ENCODE assay signal across 1 cellular context in the genomic region with DNA sequence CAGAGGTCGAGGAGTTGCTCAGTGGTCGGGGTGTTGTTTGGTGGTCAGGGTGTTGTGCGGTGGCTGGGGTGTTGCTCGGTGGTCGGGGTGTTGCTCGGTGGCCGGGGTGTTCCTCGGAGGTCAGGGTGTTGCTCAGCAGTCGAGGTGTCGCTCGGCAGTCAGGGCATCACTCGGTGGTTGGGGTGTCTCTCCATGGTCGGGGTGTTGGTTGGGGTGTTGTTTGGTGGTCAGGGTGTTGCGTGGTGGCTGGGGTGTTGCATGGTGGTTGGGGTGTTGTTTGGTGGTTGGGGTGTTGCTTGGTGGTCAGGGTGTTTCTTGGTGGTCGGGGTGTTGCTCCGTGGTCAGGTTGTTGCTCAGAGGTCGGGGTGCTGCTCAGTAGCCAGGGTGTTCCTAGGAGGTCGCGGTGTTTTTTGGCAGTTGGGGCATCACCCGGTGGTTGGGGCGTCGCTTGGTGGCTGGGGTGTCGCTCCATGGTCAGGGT.
TF ChIP-seq lines count a peak whose summit lies in the region.

No MANE protein-coding gene starts in this region.

TF ChIP-seq in HepG2, 621 proteins besides CTCF, POLR2A, EP300 and RAD21:
- TF ChIP-seq ATF7-NPFF (CRISPR knock-in tag; IDR thresholded peaks at IDR 0.05; ENCODE audit: low read depth) (no peak), ZNF83 (CRISPR knock-in tag; IDR thresholded peaks at IDR 0.05; ENCODE audit: borderline replicate concordance) (no peak), ELF1 (CRISPR knock-in tag; IDR thresholded peaks at IDR 0.05) (no peak), AGO2 (optimal IDR thresholded peaks at IDR 0.05; ENCODE audit: low read depth, low read length) (no peak), ZNF33B (CRISPR knock-in tag; IDR thresholded peaks at IDR 0.05) (no peak), NPAS2 (CRISPR knock-in tag; IDR thresholded peaks at IDR 0.05; ENCODE audit: borderline replicate concordance) (no peak), SP1 (IDR thresholded peaks at IDR 0.05) (no peak), SP1 (CRISPR knock-in tag; IDR thresholded peaks at IDR 0.05) (no peak), MXD1 (CRISPR knock-in tag; IDR thresholded peaks at IDR 0.05) (no peak), ZBTB8A (CRISPR knock-in tag; IDR thresholded peaks at IDR 0.05; ENCODE audit: borderline replicate concordance, low read depth) (no peak), ZNF577 (CRISPR knock-in tag; IDR thresholded peaks at IDR 0.05; ENCODE audit: borderline replicate concordance, low read depth) (no peak), ZNF615 (CRISPR knock-in tag; IDR thresholded peaks at IDR 0.05; ENCODE audit: borderline replicate concordance) (no peak), PRPF4 (IDR thresholded peaks at IDR 0.05; ENCODE audit: low read depth, low read length, poor library complexity, severe bottlenecking) (no peak), ATF1 (CRISPR knock-in tag; IDR thresholded peaks at IDR 0.05) (no peak)
- TF ChIP-seq, protein P1, sequence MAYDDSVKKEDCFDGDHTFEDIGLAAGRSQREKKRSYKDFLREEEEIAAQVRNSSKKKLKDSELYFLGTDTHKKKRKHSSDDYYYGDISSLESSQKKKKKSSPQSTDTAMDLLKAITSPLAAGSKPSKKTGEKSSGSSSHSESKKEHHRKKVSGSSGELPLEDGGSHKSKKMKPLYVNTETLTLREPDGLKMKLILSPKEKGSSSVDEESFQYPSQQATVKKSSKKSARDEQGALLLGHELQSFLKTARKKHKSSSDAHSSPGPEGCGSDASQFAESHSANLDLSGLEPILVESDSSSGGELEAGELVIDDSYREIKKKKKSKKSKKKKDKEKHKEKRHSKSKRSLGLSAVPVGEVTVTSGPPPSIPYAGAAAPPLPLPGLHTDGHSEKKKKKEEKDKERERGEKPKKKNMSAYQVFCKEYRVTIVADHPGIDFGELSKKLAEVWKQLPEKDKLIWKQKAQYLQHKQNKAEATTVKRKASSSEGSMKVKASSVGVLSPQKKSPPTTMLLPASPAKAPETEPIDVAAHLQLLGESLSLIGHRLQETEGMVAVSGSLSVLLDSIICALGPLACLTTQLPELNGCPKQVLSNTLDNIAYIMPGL (CRISPR knock-in tag; IDR thresholded peaks at IDR 0.05; ENCODE audit: borderline replicate concordance in 1 of 2, low read depth in 1 of 2), result no peak
- TF ChIP-seq, protein P2, sequence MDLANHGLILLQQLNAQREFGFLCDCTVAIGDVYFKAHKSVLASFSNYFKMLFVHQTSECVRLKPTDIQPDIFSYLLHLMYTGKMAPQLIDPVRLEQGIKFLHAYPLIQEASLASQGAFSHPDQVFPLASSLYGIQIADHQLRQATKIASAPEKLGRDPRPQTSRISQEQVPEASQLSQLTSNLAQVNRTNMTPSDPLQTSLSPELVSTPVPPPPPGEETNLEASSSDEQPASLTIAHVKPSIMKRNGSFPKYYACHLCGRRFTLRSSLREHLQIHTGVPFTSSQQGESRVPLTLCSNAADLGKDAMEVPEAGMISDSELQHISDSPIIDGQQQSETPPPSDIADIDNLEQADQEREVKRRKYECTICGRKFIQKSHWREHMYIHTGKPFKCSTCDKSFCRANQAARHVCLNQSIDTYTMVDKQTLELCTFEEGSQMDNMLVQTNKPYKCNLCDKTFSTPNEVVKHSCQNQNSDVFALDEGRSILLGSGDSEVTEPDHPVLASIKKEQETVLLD (CRISPR knock-in tag; IDR thresholded peaks at IDR 0.05; ENCODE audit: low read depth), result no peak
- TF ChIP-seq, protein P3, sequence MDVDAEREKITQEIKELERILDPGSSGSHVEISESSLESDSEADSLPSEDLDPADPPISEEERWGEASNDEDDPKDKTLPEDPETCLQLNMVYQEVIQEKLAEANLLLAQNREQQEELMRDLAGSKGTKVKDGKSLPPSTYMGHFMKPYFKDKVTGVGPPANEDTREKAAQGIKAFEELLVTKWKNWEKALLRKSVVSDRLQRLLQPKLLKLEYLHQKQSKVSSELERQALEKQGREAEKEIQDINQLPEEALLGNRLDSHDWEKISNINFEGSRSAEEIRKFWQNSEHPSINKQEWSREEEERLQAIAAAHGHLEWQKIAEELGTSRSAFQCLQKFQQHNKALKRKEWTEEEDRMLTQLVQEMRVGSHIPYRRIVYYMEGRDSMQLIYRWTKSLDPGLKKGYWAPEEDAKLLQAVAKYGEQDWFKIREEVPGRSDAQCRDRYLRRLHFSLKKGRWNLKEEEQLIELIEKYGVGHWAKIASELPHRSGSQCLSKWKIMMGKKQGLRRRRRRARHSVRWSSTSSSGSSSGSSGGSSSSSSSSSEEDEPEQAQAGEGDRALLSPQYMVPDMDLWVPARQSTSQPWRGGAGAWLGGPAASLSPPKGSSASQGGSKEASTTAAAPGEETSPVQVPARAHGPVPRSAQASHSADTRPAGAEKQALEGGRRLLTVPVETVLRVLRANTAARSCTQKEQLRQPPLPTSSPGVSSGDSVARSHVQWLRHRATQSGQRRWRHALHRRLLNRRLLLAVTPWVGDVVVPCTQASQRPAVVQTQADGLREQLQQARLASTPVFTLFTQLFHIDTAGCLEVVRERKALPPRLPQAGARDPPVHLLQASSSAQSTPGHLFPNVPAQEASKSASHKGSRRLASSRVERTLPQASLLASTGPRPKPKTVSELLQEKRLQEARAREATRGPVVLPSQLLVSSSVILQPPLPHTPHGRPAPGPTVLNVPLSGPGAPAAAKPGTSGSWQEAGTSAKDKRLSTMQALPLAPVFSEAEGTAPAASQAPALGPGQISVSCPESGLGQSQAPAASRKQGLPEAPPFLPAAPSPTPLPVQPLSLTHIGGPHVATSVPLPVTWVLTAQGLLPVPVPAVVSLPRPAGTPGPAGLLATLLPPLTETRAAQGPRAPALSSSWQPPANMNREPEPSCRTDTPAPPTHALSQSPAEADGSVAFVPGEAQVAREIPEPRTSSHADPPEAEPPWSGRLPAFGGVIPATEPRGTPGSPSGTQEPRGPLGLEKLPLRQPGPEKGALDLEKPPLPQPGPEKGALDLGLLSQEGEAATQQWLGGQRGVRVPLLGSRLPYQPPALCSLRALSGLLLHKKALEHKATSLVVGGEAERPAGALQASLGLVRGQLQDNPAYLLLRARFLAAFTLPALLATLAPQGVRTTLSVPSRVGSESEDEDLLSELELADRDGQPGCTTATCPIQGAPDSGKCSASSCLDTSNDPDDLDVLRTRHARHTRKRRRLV (CRISPR knock-in tag; IDR thresholded peaks at IDR 0.05), result no peak
- TF ChIP-seq, protein P4, sequence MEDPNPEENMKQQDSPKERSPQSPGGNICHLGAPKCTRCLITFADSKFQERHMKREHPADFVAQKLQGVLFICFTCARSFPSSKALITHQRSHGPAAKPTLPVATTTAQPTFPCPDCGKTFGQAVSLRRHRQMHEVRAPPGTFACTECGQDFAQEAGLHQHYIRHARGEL (CRISPR knock-in tag; IDR thresholded peaks at IDR 0.05), result no peak
- TF ChIP-seq, protein P5, sequence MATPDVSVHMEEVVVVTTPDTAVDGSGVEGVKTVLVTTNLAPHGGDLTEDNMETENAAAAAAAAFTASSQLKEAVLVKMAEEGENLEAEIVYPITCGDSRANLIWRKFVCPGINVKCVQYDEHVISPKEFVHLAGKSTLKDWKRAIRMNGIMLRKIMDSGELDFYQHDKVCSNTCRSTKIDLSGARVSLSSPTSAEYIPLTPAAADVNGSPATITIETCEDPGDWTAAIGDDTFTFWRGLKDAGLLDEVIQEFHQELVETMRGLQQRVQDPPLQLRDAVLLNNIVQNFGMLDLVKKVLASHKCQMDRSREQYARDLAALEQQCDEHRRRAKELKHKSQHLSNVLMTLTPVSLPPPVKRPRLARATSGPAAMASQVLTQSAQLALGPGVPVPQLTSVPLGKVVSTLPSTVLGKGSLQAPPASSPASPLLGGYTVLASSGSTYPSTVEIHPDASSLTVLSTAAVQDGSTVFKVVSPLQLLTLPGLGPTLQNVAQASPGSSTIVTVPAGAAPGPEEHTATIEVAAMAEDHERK (CRISPR knock-in tag; IDR thresholded peaks at IDR 0.05; ENCODE audit: low read depth), result no peak
- TF ChIP-seq, protein P6, sequence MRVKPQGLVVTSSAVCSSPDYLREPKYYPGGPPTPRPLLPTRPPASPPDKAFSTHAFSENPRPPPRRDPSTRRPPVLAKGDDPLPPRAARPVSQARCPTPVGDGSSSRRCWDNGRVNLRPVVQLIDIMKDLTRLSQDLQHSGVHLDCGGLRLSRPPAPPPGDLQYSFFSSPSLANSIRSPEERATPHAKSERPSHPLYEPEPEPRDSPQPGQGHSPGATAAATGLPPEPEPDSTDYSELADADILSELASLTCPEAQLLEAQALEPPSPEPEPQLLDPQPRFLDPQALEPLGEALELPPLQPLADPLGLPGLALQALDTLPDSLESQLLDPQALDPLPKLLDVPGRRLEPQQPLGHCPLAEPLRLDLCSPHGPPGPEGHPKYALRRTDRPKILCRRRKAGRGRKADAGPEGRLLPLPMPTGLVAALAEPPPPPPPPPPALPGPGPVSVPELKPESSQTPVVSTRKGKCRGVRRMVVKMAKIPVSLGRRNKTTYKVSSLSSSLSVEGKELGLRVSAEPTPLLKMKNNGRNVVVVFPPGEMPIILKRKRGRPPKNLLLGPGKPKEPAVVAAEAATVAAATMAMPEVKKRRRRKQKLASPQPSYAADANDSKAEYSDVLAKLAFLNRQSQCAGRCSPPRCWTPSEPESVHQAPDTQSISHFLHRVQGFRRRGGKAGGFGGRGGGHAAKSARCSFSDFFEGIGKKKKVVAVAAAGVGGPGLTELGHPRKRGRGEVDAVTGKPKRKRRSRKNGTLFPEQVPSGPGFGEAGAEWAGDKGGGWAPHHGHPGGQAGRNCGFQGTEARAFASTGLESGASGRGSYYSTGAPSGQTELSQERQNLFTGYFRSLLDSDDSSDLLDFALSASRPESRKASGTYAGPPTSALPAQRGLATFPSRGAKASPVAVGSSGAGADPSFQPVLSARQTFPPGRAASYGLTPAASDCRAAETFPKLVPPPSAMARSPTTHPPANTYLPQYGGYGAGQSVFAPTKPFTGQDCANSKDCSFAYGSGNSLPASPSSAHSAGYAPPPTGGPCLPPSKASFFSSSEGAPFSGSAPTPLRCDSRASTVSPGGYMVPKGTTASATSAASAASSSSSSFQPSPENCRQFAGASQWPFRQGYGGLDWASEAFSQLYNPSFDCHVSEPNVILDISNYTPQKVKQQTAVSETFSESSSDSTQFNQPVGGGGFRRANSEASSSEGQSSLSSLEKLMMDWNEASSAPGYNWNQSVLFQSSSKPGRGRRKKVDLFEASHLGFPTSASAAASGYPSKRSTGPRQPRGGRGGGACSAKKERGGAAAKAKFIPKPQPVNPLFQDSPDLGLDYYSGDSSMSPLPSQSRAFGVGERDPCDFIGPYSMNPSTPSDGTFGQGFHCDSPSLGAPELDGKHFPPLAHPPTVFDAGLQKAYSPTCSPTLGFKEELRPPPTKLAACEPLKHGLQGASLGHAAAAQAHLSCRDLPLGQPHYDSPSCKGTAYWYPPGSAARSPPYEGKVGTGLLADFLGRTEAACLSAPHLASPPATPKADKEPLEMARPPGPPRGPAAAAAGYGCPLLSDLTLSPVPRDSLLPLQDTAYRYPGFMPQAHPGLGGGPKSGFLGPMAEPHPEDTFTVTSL (CRISPR knock-in tag; IDR thresholded peaks at IDR 0.05; ENCODE audit: borderline replicate concordance), result no peak
